ENCODE assay signal across 13 cellular contexts in genomic region chr2:119929537-119929936, GRCh38.
DNase-seq lines count a peak whose midpoint lies in the region; ATAC-seq and TF ChIP-seq lines count a peak whose summit lies in the region.
"Had no signal": no experiment of that assay in that cellular context is flagged by ENCODE, and none has a peak within 500 bp of the region (broad histone marks: within the 10 kb centered on the region; RNA-seq: fewer than 3 reads in every experiment).

No MANE protein-coding gene starts in this region.

- CTCF ChIA-PET in activated CD4-positive, alpha-beta T cell treated with anti-CD3 and anti-CD28 coated beads for 36 hours (lab: Charles Lee): interaction anchor here (0.7 to 2.3 kb wide), 5 partner anchors 26 to 245 kb away, joined by 4 to 5 read pairs (median 4); no protein-coding TSS in a partner anchor

- H3K4me1 Mint-ChIP-seq in activated CD4-positive, alpha-beta T cell treated with anti-CD3 and anti-CD28 coated beads for 36 hours: peaks cover 54% of the 10 kb centered on the region
- H3K4me1 Mint-ChIP-seq in naive thymus-derived CD8-positive, alpha-beta T cell: peaks cover 24 to 72% (median 53%) of the 10 kb centered on the region in 4 donors
- H3K4me1 Mint-ChIP-seq in stimulated activated memory B cell treated with anti-CD40 and anti-IgM and Interleukin-4, amounts not matched to agents 10 μg/mL and 1 μg/mL and 100 μg/mL, for 72 hours: no peaks in the 10 kb centered on the region
- H3K4me1 Mint-ChIP-seq: neural progenitor cell had no signal

- H3K36me3 Mint-ChIP-seq in activated CD4-positive, alpha-beta T cell treated with anti-CD3 and anti-CD28 coated beads for 36 hours (ENCODE audit: low read depth): peaks cover 14% of the 10 kb centered on the region
- H3K36me3 Mint-ChIP-seq in activated naive CD4-positive, alpha-beta T cell treated with anti-CD3 and anti-CD28 coated beads, Interleukin-2, amount 50 U/mL, for 72 hours: peaks cover 6 to 7% of the 10 kb centered on the region in 2 donors
- peaks cover 9 to 22% (median 12%) of the 10 kb centered on the region in 3 donors for H3K36me3 Mint-ChIP-seq in naive thymus-derived CD8-positive, alpha-beta T cell
- H3K36me3 Mint-ChIP-seq in stimulated activated memory B cell treated with anti-CD40 and anti-IgM and Interleukin-4, amounts not matched to agents 10 μg/mL and 1 μg/mL and 100 μg/mL, for 72 hours: peaks cover 16% of the 10 kb centered on the region

- no peaks in the 10 kb centered on the region for H3K9me3 Mint-ChIP-seq in activated CD4-positive, alpha-beta T cell treated with anti-CD3 and anti-CD28 coated beads for 36 hours (ENCODE audit: low read depth)
- H3K9me3 Mint-ChIP-seq in activated naive CD4-positive, alpha-beta T cell treated with anti-CD3 and anti-CD28 coated beads, Interleukin-2, amount 50 U/mL, for 72 hours: no peaks in the 10 kb centered on the region
- no peaks in the 10 kb centered on the region for H3K9me3 Mint-ChIP-seq in naive thymus-derived CD8-positive, alpha-beta T cell
- H3K9me3 Mint-ChIP-seq in stimulated activated memory B cell treated with anti-CD40 and anti-IgM and Interleukin-4, amounts not matched to agents 10 μg/mL and 1 μg/mL and 100 μg/mL, for 72 hours: no peaks in the 10 kb centered on the region
- H3K9me3 Mint-ChIP-seq: neural progenitor cell had no signal

- peak overlapping the region; percentile 35 for H3K4me3 Mint-ChIP-seq in activated CD4-positive, alpha-beta T cell treated with anti-CD3 and anti-CD28 coated beads for 36 hours
- peak overlapping the region; percentile 74 to 91 (median 82) for H3K4me3 Mint-ChIP-seq in naive thymus-derived CD8-positive, alpha-beta T cell
- no peak overlapping the region for H3K4me3 Mint-ChIP-seq in stimulated activated memory B cell treated with anti-CD40 and anti-IgM and Interleukin-4, amounts not matched to agents 10 μg/mL and 1 μg/mL and 100 μg/mL, for 72 hours
- H3K4me3 Mint-ChIP-seq: neural progenitor cell had no signal

- TF ChIP-seq CTCF in NB4 (IDR thresholded peaks at IDR 0.05; ENCODE audit: low read depth, low read length): no peak
- TF ChIP-seq CTCF in GM10266 (IDR thresholded peaks at IDR 0.05; ENCODE audit: control insufficient read depth, insufficient read depth, low read depth, missing control alignments): no peak

- no peak for TF ChIP-seq POLR2A in NB4 (IDR thresholded peaks at IDR 0.05; ENCODE audit: extremely low read depth, insufficient read length)

- POLR2A ChIA-PET in activated CD4-positive, alpha-beta T cell treated with anti-CD3 and anti-CD28 coated beads for 36 hours (lab: Charles Lee): no interaction called here
- POLR2A ChIA-PET in naive thymus-derived CD8-positive, alpha-beta T cell (lab: Charles Lee): interaction anchor here (0.6 to 2.2 kb wide), 5 partner anchors 8 to 235 kb away, joined by 3 to 11 read pairs (median 4); partner anchors contain the start of gene PTPN4

- H3K4me3 ChIP-seq in NB4 (ENCODE audit: low read depth, low read length): no peak overlapping the region
- H3K4me3 ChIP-seq: A549, lung, neural progenitor cell, sigmoid colon had no signal

- peak; percentile 79 for ATAC-seq in activated CD4-positive, alpha-beta T cell treated with anti-CD3 and anti-CD28 coated beads for 36 hours
- peak; percentile 57 to 66 for ATAC-seq in activated naive CD4-positive, alpha-beta T cell treated with anti-CD3 and anti-CD28 coated beads, Interleukin-2, amount 50 U/mL, for 72 hours
- ATAC-seq in naive thymus-derived CD8-positive, alpha-beta T cell: peak; percentile 89 to 96
- no peak for ATAC-seq in stimulated activated memory B cell treated with anti-CD40 and anti-IgM and Interleukin-4, amounts not matched to agents 10 μg/mL and 1 μg/mL and 100 μg/mL, for 72 hours
- no peak for ATAC-seq in HG03039 (IDR thresholded peaks at IDR 0.05; ENCODE audit: unreplicated experiment)
- ATAC-seq: A549 had no signal

- intact Hi-C loops in activated CD4-positive, alpha-beta T cell treated with anti-CD3 and anti-CD28 coated beads for 36 hours (cut with DNase I, micrococcal nuclease): loop anchor here in 1 of 2 experiments (5.0 kb wide), 1 partner anchor 172 kb away; the partner anchor contains the start of gene PTPN4

- no peaks in the 10 kb centered on the region for H3K27me3 Mint-ChIP-seq in activated CD4-positive, alpha-beta T cell treated with anti-CD3 and anti-CD28 coated beads for 36 hours
- H3K27me3 Mint-ChIP-seq in naive thymus-derived CD8-positive, alpha-beta T cell: no peaks in the 10 kb centered on the region
- no peaks in the 10 kb centered on the region for H3K27me3 Mint-ChIP-seq in stimulated activated memory B cell treated with anti-CD40 and anti-IgM and Interleukin-4, amounts not matched to agents 10 μg/mL and 1 μg/mL and 100 μg/mL, for 72 hours

- DNase-seq in activated CD4-positive, alpha-beta T cell treated with anti-CD3 and anti-CD28 coated beads for 36 hours: peak; percentile 10
- DNase-seq in activated CD4-positive, alpha-beta T cell treated with anti-CD3 and anti-CD28 coated beads, Interleukin-2, amount 50 U/mL, for 48 hours: no peak
- DNase-seq in NB4 (ENCODE audit: low read depth) (peak; percentile 35), GM10266 (ENCODE audit: extremely low spot score) (no peak)
- no peak for DNase-seq in activated naive CD4-positive, alpha-beta T cell treated with anti-CD3 and anti-CD28 coated beads, Interleukin-2, amount 50 U/mL, for 72 hours (ENCODE audit: low spot score in 2 of 2)
- peak in 6 of 10 donors; percentile 4 to 73 (median 44) for DNase-seq in naive thymus-derived CD8-positive, alpha-beta T cell
- DNase-seq: NCI-H226, sigmoid colon had no signal

- H3K27ac Mint-ChIP-seq in activated CD4-positive, alpha-beta T cell treated with anti-CD3 and anti-CD28 coated beads for 36 hours: peak overlapping the region; percentile 42
- H3K27ac Mint-ChIP-seq in activated naive CD4-positive, alpha-beta T cell treated with anti-CD3 and anti-CD28 coated beads, Interleukin-2, amount 50 U/mL, for 72 hours: peak overlapping the region; percentile 70 to 88
- H3K27ac Mint-ChIP-seq in naive thymus-derived CD8-positive, alpha-beta T cell: peak overlapping the region; percentile 84 to 98 (median 94)
- no peak overlapping the region for H3K27ac Mint-ChIP-seq in stimulated activated memory B cell treated with anti-CD40 and anti-IgM and Interleukin-4, amounts not matched to agents 10 μg/mL and 1 μg/mL and 100 μg/mL, for 72 hours
- H3K27ac Mint-ChIP-seq: neural progenitor cell had no signal

Comparison
In these comparisons a context has a peak if more than half of its experiments do, and no peak if none do; other contexts are left out.
1. DNase-seq: peak in activated CD4-positive, alpha-beta T cell treated with anti-CD3 and anti-CD28 coated beads for 36 hours (single experiment), NB4 (single experiment) and naive thymus-derived CD8-positive, alpha-beta T cell (6 of 10); none in activated CD4-positive, alpha-beta T cell treated with anti-CD3 and anti-CD28 coated beads, Interleukin-2, amount 50 U/mL, for 48 hours (0 of 2), activated naive CD4-positive, alpha-beta T cell treated with anti-CD3 and anti-CD28 coated beads, Interleukin-2, amount 50 U/mL, for 72 hours (0 of 2) and GM10266 (single experiment).
2. ATAC-seq: peak in activated CD4-positive, alpha-beta T cell treated with anti-CD3 and anti-CD28 coated beads for 36 hours (single experiment), activated naive CD4-positive, alpha-beta T cell treated with anti-CD3 and anti-CD28 coated beads, Interleukin-2, amount 50 U/mL, for 72 hours (2 of 2) and naive thymus-derived CD8-positive, alpha-beta T cell (2 of 2); none in stimulated activated memory B cell treated with anti-CD40 and anti-IgM and Interleukin-4, amounts not matched to agents 10 μg/mL and 1 μg/mL and 100 μg/mL, for 72 hours (single experiment) and HG03039 (single experiment).